Comparison of ENCODE assay signal across 22 cellular contexts in genomic region chr1:214013614-214014377, GRCh38. TPM values are rescaled to one million over a fixed set of nuclear protein-coding genes. Genes with fewer than 3 reads are reported as not detected.
"Had no signal": no experiment of that assay in that cellular context is flagged by ENCODE, and none has a peak within 500 bp of the region (broad histone marks: within the 10 kb centered on the region; RNA-seq: fewer than 3 reads in every experiment).

No MANE protein-coding gene starts in this region.

- H2AFZ ChIP-seq: neural progenitor cell had no signal

- H3K4me2 ChIP-seq: neural progenitor cell had no signal

- DNase-seq: colonic mucosa; dermis blood vessel endothelial cell; endodermal cell; erythroblast; foreskin keratinocyte; head of caudate nucleus; islet precursor cell; left lung; mesenchymal stem cell; midbrain; occipital lobe; pancreas; retina; small intestine; stimulated activated CD4-positive, alpha-beta T cell treated with anti-CD3 and anti-CD28 coated beads, Interleukin-12 subunit alpha, Interleukin-12 subunit beta, amount 100 ng/mL, for 4 hours; stimulated activated naive CD4-positive, alpha-beta T cell treated with Interleukin-2 at 50 U/mL for 16 hours; trophoblast cell had no signal

- H3K4me1 ChIP-seq: colonic mucosa, foreskin keratinocyte, left lung, pancreas, prostate gland had no signal

- H3K27ac ChIP-seq: colonic mucosa, foreskin keratinocyte, left lung, neural progenitor cell, pancreas, prostate gland had no signal

- H3K36me3 ChIP-seq: colonic mucosa, left lung, neural progenitor cell, prostate gland had no signal

- H3K9me3 ChIP-seq: colonic mucosa, left lung, pancreas, prostate gland had no signal

- H3K4me3 ChIP-seq: colonic mucosa, left lung, lung, neural progenitor cell, pancreas, prostate gland had no signal

- H3K9ac ChIP-seq: neural progenitor cell had no signal

- ATAC-seq: foreskin keratinocyte, left lung, pancreas had no signal

- FAIRE-seq: endothelial cell of umbilical vein, pancreas, small intestine had no signal

- H3K27me3 ChIP-seq: colonic mucosa, foreskin keratinocyte, left lung, neural progenitor cell, pancreas had no signal

RNA-seq across cellular contexts. Expression of gene PROX1, which starts 26.0 kb away (rescaled TPM):
- total RNA-seq: natural killer cell treated with Interleukin-12 subunit alpha and Interleukin-12 subunit beta and Interleukin-15 and Interleukin-18, amount 100 ng/mL, for 72 hours had no signal
